In genomic region chr3:87468235-87468634, GRCh38 we compare ENCODE assay signal across 23 cellular contexts.
"Had no signal": no experiment of that assay in that cellular context is flagged by ENCODE, and none has a peak within 500 bp of the region (broad histone marks: within the 10 kb centered on the region; RNA-seq: fewer than 3 reads in every experiment).

No MANE protein-coding gene starts in this region.

- H3K4me1 ChIP-seq: left lung, right atrium auricular region, right lobe of liver, tibial nerve, uterus had no signal

- H3K4me2 ChIP-seq: smooth muscle cell had no signal

- DNase-seq: hypothalamus; immature natural killer cell; kidney; left colon; left lung; mesendoderm; naive thymus-derived CD4-positive, alpha-beta T cell; ovary; right lobe of liver; stimulated activated CD4-positive, alpha-beta T cell treated with anti-CD3 and anti-CD28 coated beads, Interleukin-1b, Interleukin-23, amount 100 ng/mL, for 48 hours; stimulated activated CD4-positive, alpha-beta T cell treated with anti-CD3 and anti-CD28 coated beads, Interleukin-2, amount 100 ng/mL, for 48 hours; stimulated activated CD4-positive, alpha-beta T cell treated with anti-CD3 and anti-CD28 coated beads, Interleukin-4, amount 100 ng/mL, for 4 hours; stimulated activated CD8-positive, alpha-beta memory T cell treated with anti-CD3 and anti-CD28 coated beads, Interleukin-4, amount 100 ng/mL, for 48 hours; stimulated activated naive CD4-positive, alpha-beta T cell treated with Interleukin-2 at 50 U/mL for 16 hours; stimulated activated naive CD8-positive, alpha-beta T cell treated with anti-CD3 and anti-CD28 coated beads, Interleukin-15, amount 100 ng/mL, for 72 hours; substantia nigra; uterus had no signal

- H3K27ac ChIP-seq: left lung, ovary, right atrium auricular region, right lobe of liver, tibial nerve, uterus had no signal

- ATAC-seq: left colon; left lung; naive thymus-derived CD4-positive, alpha-beta T cell; natural killer cell treated with Interleukin-12 subunit alpha and Interleukin-12 subunit beta and Interleukin-15 and Interleukin-18, amount 100 ng/mL, for 72 hours; right lobe of liver; stimulated activated memory B cell treated with anti-CD40 and anti-IgM and Interleukin-4, amounts not matched to agents 10 μg/mL and 1 μg/mL and 100 μg/mL, for 72 hours; stimulated activated naive CD8-positive, alpha-beta T cell treated with anti-CD3 and anti-CD28 coated beads, Interleukin-15, amount 100 ng/mL, for 72 hours had no signal

- H3K4me3 ChIP-seq: left lung, lung, ovary, right atrium auricular region, right lobe of liver, smooth muscle cell, tibial nerve, uterus had no signal

- H3K27me3 ChIP-seq: left lung, ovary, right atrium auricular region, right lobe of liver, tibial nerve, uterus had no signal

- H3K9me3 ChIP-seq: ovary, right lobe of liver, uterus had no signal

- FAIRE-seq: kidney had no signal

- H3K36me3 ChIP-seq: left lung, ovary, right atrium auricular region, right lobe of liver, tibial nerve, uterus had no signal
